9 cellular contexts compared by ENCODE assay signal in genomic region chr2:222730346-222731065, GRCh38. TPM values are rescaled to one million over a fixed set of nuclear protein-coding genes. Genes with fewer than 3 reads are reported as not detected.
DNase-seq lines count a peak whose midpoint lies in the region; ATAC-seq and TF ChIP-seq lines count a peak whose summit lies in the region.
"Had no signal": no experiment of that assay in that cellular context is flagged by ENCODE, and none has a peak within 500 bp of the region (broad histone marks: within the 10 kb centered on the region; RNA-seq: fewer than 3 reads in every experiment).

No MANE protein-coding gene starts in this region.

- H3K4me3 ChIP-seq in thoracic aorta = peak overlapping the region; percentile 28

- H3K79me1 ChIP-seq in H9 (ENCODE audit: insufficient read depth, low read depth, low read length, poor library complexity, severe bottlenecking) = no peaks in the 10 kb centered on the region

- H3K4me1 Mint-ChIP-seq in activated CD8-positive, alpha-beta T cell treated with anti-CD3 and anti-CD28 coated beads, Interleukin-2, amount 10 ng/mL, durations not matched to agents 7 days and 5 days (ENCODE audit: low read depth) = peaks cover 11% of the 10 kb centered on the region
- no peaks in the 10 kb centered on the region for H3K4me1 Mint-ChIP-seq in activated CD8-positive, alpha-beta T cell treated with anti-CD3 and anti-CD28 coated beads for 36 hours (ENCODE audit: low read depth)
- peaks cover 2 to 4% of the 10 kb centered on the region in 2 experiments; a peak in 1 of 4 replicates for H3K4me1 Mint-ChIP-seq in H9

- H4K8ac ChIP-seq in H9 (replicated peaks; ENCODE audit: insufficient read length, low read depth, low read length) = no peak overlapping the region

- no peak overlapping the region for H4K5ac ChIP-seq in H9 (ENCODE audit: insufficient read length, low read depth, low read length)

- H3K36me3 ChIP-seq in thoracic aorta = no peaks in the 10 kb centered on the region

- no peak overlapping the region for H2AFZ ChIP-seq in H9 (ENCODE audit: low read length)

- no peaks in the 10 kb centered on the region for H3K36me3 Mint-ChIP-seq in activated CD8-positive, alpha-beta T cell treated with anti-CD3 and anti-CD28 coated beads, Interleukin-2, amount 10 ng/mL, durations not matched to agents 7 days and 5 days (ENCODE audit: low read depth)
- no peaks in the 10 kb centered on the region for H3K36me3 Mint-ChIP-seq in activated CD8-positive, alpha-beta T cell treated with anti-CD3 and anti-CD28 coated beads for 36 hours (ENCODE audit: low read depth)
- H3K36me3 Mint-ChIP-seq in H9 (ENCODE audit: insufficient read depth in 1 of 3, low read depth in 3 of 3) = no peaks in the 10 kb centered on the region

- peak; percentile 34 for DNase-seq in activated CD8-positive, alpha-beta T cell treated with anti-CD3 and anti-CD28 coated beads, Interleukin-2, amount 10 ng/mL, durations not matched to agents 7 days and 5 days
- DNase-seq in activated CD8-positive, alpha-beta T cell treated with anti-CD3 and anti-CD28 coated beads for 36 hours = no peak
- DNase-seq in RWPE1 (ENCODE audit: low spot score) = peak; percentile 18
- DNase-seq in thoracic aorta (ENCODE audit: low spot score) = no peak
- DNase-seq in NCI-H226 = no peak
- no peak for DNase-seq in stimulated activated CD4-positive, alpha-beta T cell treated with anti-CD3 and anti-CD28 coated beads, Interleukin-4, amount 100 ng/mL, for 4 hours
- DNase-seq in H9 = no peak

- H2BK20ac ChIP-seq in H9 (ENCODE audit: low read depth, low read length, poor library complexity, severe bottlenecking) = no peak overlapping the region

- H3K9me3 Mint-ChIP-seq in activated CD8-positive, alpha-beta T cell treated with anti-CD3 and anti-CD28 coated beads, Interleukin-2, amount 10 ng/mL, durations not matched to agents 7 days and 5 days (ENCODE audit: insufficient read depth) = no peaks in the 10 kb centered on the region
- no peaks in the 10 kb centered on the region for H3K9me3 Mint-ChIP-seq in activated CD8-positive, alpha-beta T cell treated with anti-CD3 and anti-CD28 coated beads for 36 hours
- no peaks in the 10 kb centered on the region; a peak in 1 of 5 replicates for H3K9me3 Mint-ChIP-seq in H9

- TF ChIP-seq CTCF in activated CD8-positive, alpha-beta T cell treated with anti-CD3 and anti-CD28 coated beads for 36 hours (IDR thresholded peaks at IDR 0.05) = no peak
- TF ChIP-seq CTCF in RWPE1 (conservative IDR thresholded peaks at IDR 0.05; ENCODE audit: low read depth) (no peak), thoracic aorta (IDR thresholded peaks at IDR 0.05) (no peak), H9 (conservative IDR thresholded peaks at IDR 0.05) (no peak)

- H3K4ac ChIP-seq in H9 (ENCODE audit: low read depth, low read length) = no peak overlapping the region

- no peaks in the 10 kb centered on the region for H3K79me2 ChIP-seq in H9 (ENCODE audit: insufficient read depth, low read length)

- no peaks in the 10 kb centered on the region for H3K23me2 ChIP-seq in H9 (ENCODE audit: insufficient read length, low read depth, low read length, poor library complexity, severe bottlenecking)

- no peak overlapping the region for H4K91ac ChIP-seq in H9 (ENCODE audit: insufficient read length, low read depth, low read length)

- no peak overlapping the region for H3K27ac Mint-ChIP-seq in activated CD8-positive, alpha-beta T cell treated with anti-CD3 and anti-CD28 coated beads, Interleukin-2, amount 10 ng/mL, durations not matched to agents 7 days and 5 days
- H3K27ac Mint-ChIP-seq in activated CD8-positive, alpha-beta T cell treated with anti-CD3 and anti-CD28 coated beads for 36 hours = no peak overlapping the region
- no peak overlapping the region; a peak in 1 of 7 replicates for H3K27ac Mint-ChIP-seq in H9

- H3K27ac ChIP-seq in RWPE1 (no peak overlapping the region), thoracic aorta (peak overlapping the region; percentile 74 to 87), H9 (ENCODE audit: insufficient read length, low read depth, low read length) (no peak overlapping the region)

- ATAC-seq in activated CD8-positive, alpha-beta T cell treated with anti-CD3 and anti-CD28 coated beads, Interleukin-2, amount 10 ng/mL, durations not matched to agents 7 days and 5 days = peak; percentile 47
- no peak for ATAC-seq in activated CD8-positive, alpha-beta T cell treated with anti-CD3 and anti-CD28 coated beads for 36 hours
- ATAC-seq in HG02981 (IDR thresholded peaks at IDR 0.05; ENCODE audit: unreplicated experiment) (peak; percentile 64), thoracic aorta (ENCODE audit: insufficient number of reproducible peaks, low FRiP score, low read depth) (no peak)

- no peak overlapping the region for H2AK5ac ChIP-seq in H9 (ENCODE audit: insufficient read length, low read length)

- no peak overlapping the region for H2BK5ac ChIP-seq in H9 (ENCODE audit: insufficient read length, low read length)

- no peaks in the 10 kb centered on the region for H4K20me1 ChIP-seq in H9 (ENCODE audit: control insufficient read depth, insufficient read depth, insufficient read length)

- H3K27me3 ChIP-seq in thoracic aorta (replicated peaks; ENCODE audit: insufficient read depth) = no peaks in the 10 kb centered on the region
- H3K27me3 ChIP-seq in H9 (ENCODE audit: insufficient read depth, low read length) = no peaks in the 10 kb centered on the region

- no peaks in the 10 kb centered on the region for H3K9me3 ChIP-seq in thoracic aorta
- H3K9me3 ChIP-seq in H9 (ENCODE audit: control insufficient read depth, low read depth, low read length) = no peaks in the 10 kb centered on the region

- no peak overlapping the region for H3K56ac ChIP-seq in H9 (ENCODE audit: insufficient read length, low read depth, low read length)

- H3K4me1 ChIP-seq in thoracic aorta (ENCODE audit: control insufficient read depth in 1 of 2, low read depth in 2 of 2) (peaks cover 23 to 64% of the 10 kb centered on the region in 2 donors), H9 (ENCODE audit: insufficient read depth, low read length) (no peaks in the 10 kb centered on the region)

- POLR2A ChIA-PET in activated CD8-positive, alpha-beta T cell treated with anti-CD3 and anti-CD28 coated beads, Interleukin-2, amount 10 ng/mL, durations not matched to agents 7 days and 5 days (lab: Charles Lee) = interaction anchor here (0.8 kb wide), 1 partner anchor 27 kb away, joined by 3 read pairs; no protein-coding TSS in a partner anchor
- POLR2A ChIA-PET in activated CD8-positive, alpha-beta T cell treated with anti-CD3 and anti-CD28 coated beads for 36 hours (lab: Charles Lee) = interaction anchor here (0.6 kb wide), 1 partner anchor 42 kb away, joined by 3 read pairs; no protein-coding TSS in a partner anchor
- POLR2A ChIA-PET in RWPE1 (lab: Yijun Ruan, JAX; ENCODE audit: low non-redundant PET) = no interaction called here

- CTCF ChIA-PET in activated CD8-positive, alpha-beta T cell treated with anti-CD3 and anti-CD28 coated beads, Interleukin-2, amount 10 ng/mL, durations not matched to agents 7 days and 5 days (lab: Charles Lee) = interaction anchor here (1.0 to 1.4 kb wide), 3 partner anchors 8 to 23 kb away, joined by 3 to 5 read pairs (median 4); no protein-coding TSS in a partner anchor
- CTCF ChIA-PET in activated CD8-positive, alpha-beta T cell treated with anti-CD3 and anti-CD28 coated beads for 36 hours (lab: Charles Lee) = interaction anchor here (1.3 to 1.8 kb wide), 3 partner anchors 23 to 242 kb away, joined by 3 to 5 read pairs (median 3); no protein-coding TSS in a partner anchor
- CTCF ChIA-PET in RWPE1 (lab: Yijun Ruan, JAX) = interaction anchor here (0.6 kb wide), 1 partner anchor 1539 kb away, joined by 6 read pairs; no protein-coding TSS in a partner anchor

- no peak overlapping the region for H3K23ac ChIP-seq in H9 (ENCODE audit: insufficient read length, low read depth, low read length)

- H3K4me3 Mint-ChIP-seq in activated CD8-positive, alpha-beta T cell treated with anti-CD3 and anti-CD28 coated beads, Interleukin-2, amount 10 ng/mL, durations not matched to agents 7 days and 5 days = no peak overlapping the region
- H3K4me3 Mint-ChIP-seq in activated CD8-positive, alpha-beta T cell treated with anti-CD3 and anti-CD28 coated beads for 36 hours = no peak overlapping the region
- no peak overlapping the region for H3K4me3 Mint-ChIP-seq in H9

- intact Hi-C loops in activated CD8-positive, alpha-beta T cell treated with anti-CD3 and anti-CD28 coated beads for 36 hours (cut with micrococcal nuclease) = no loop called here

- H3K14ac ChIP-seq in H9 (ENCODE audit: insufficient read depth, low read length) = no peak overlapping the region

- H3T11ph ChIP-seq in H9 (ENCODE audit: low read length) = no peak overlapping the region

- H3K18ac ChIP-seq in H9 (ENCODE audit: insufficient read length, low read depth, low read length) = no peak overlapping the region

- peaks cover 15% of the 10 kb centered on the region for H3K27me3 Mint-ChIP-seq in activated CD8-positive, alpha-beta T cell treated with anti-CD3 and anti-CD28 coated beads, Interleukin-2, amount 10 ng/mL, durations not matched to agents 7 days and 5 days (ENCODE audit: low read depth)
- H3K27me3 Mint-ChIP-seq in activated CD8-positive, alpha-beta T cell treated with anti-CD3 and anti-CD28 coated beads for 36 hours = peaks cover 15% of the 10 kb centered on the region
- no peaks in the 10 kb centered on the region; the same call in 1 of the 2 replicates for H3K27me3 Mint-ChIP-seq in H9 (ENCODE audit: low read depth)

- H2BK15ac ChIP-seq in H9 (ENCODE audit: low read depth, low read length) = no peak overlapping the region

- no peak overlapping the region for H3K4me2 ChIP-seq in H9 (ENCODE audit: insufficient read depth, insufficient read length, low read length)

- H2BK120ac ChIP-seq in H9 (ENCODE audit: low read depth, low read length, poor library complexity, severe bottlenecking) = no peak overlapping the region

- no peak overlapping the region for H3K9ac ChIP-seq in H9 (ENCODE audit: extremely low read depth, insufficient read length, low read length)

- H2BK12ac ChIP-seq in H9 (ENCODE audit: insufficient read length, low read depth, low read length) = no peak overlapping the region

- no CpG with 5 or more reads among the region's 5 CpGs for WGBS in H9 (ENCODE audit: extremely low coverage, insufficient read length, low lambda C conversion rate)

RNA-seq across cellular contexts. Expression of gene MOGAT1, which starts 59.0 kb away (rescaled TPM):
- total RNA-seq in activated CD8-positive, alpha-beta T cell treated with anti-CD3 and anti-CD28 coated beads, Interleukin-2, amount 10 ng/mL, durations not matched to agents 7 days and 5 days = not detected
- total RNA-seq in activated CD8-positive, alpha-beta T cell treated with anti-CD3 and anti-CD28 coated beads for 36 hours = not detected
- total RNA-seq in thoracic aorta (not detected), H9 (2021) (not detected in 2 replicates)
- total RNA-seq: myocyte had no signal

Comparison
In these comparisons a context has a peak if more than half of its experiments do, and no peak if none do; other contexts are left out.
1. ATAC-seq: peak in activated CD8-positive, alpha-beta T cell treated with anti-CD3 and anti-CD28 coated beads, Interleukin-2, amount 10 ng/mL, durations not matched to agents 7 days and 5 days (single experiment) and HG02981 (single experiment); none in activated CD8-positive, alpha-beta T cell treated with anti-CD3 and anti-CD28 coated beads for 36 hours (single experiment) and thoracic aorta (single experiment).
2. DNase-seq: peak in activated CD8-positive, alpha-beta T cell treated with anti-CD3 and anti-CD28 coated beads, Interleukin-2, amount 10 ng/mL, durations not matched to agents 7 days and 5 days (single experiment) and RWPE1 (single experiment); none in activated CD8-positive, alpha-beta T cell treated with anti-CD3 and anti-CD28 coated beads for 36 hours (single experiment), thoracic aorta (single experiment), NCI-H226 (single experiment), stimulated activated CD4-positive, alpha-beta T cell treated with anti-CD3 and anti-CD28 coated beads, Interleukin-4, amount 100 ng/mL, for 4 hours (0 of 2) and H9 (single experiment).
3. H3K27ac ChIP-seq: peak in thoracic aorta (2 of 2); none in RWPE1 (single experiment) and H9 (single experiment).